Comparison of ENCODE assay signal across 10 cellular contexts in genomic region chrX:2351999-2352995, GRCh38.
A peak's percentile ranks its signal among the peaks of the same experiment; 100 is the strongest.
DNase-seq lines count a peak whose midpoint lies in the region; ATAC-seq and TF ChIP-seq lines count a peak whose summit lies in the region.
"Had no signal": no experiment of that assay in that cellular context is flagged by ENCODE, and none has a peak within 500 bp of the region (broad histone marks: within the 10 kb centered on the region; RNA-seq: fewer than 3 reads in every experiment).

No MANE protein-coding gene starts in this region.

- H3K9me3 ChIP-seq in heart right ventricle, result peaks cover 0 to 8% (median 0%) of the 10 kb centered on the region in 11 donors
- H3K9me3 ChIP-seq: tibial nerve had no signal

- peaks cover 0 to 12% (median 0%) of the 10 kb centered on the region in 9 donors for H3K36me3 ChIP-seq in heart right ventricle

- H3K27me3 ChIP-seq in heart right ventricle, result no peaks in the 10 kb centered on the region
- H3K27me3 ChIP-seq: tibial nerve had no signal

- no peak overlapping the region for H3K4me3 ChIP-seq in heart right ventricle
- H3K4me3 ChIP-seq: tibial nerve had no signal

- intact Hi-C loops in heart right ventricle (cut with DNase I), result no loop called here

- H3K4me1 ChIP-seq in heart right ventricle, result peaks cover 0 to 17% (median 0%) of the 10 kb centered on the region in 9 donors
- H3K4me1 ChIP-seq: tibial nerve had no signal

- H3K27ac ChIP-seq in heart right ventricle, result peak overlapping the region in 2 of 10 donors; percentile 8 to 10
- H3K27ac ChIP-seq: C4-2B, tibial nerve had no signal

- TF ChIP-seq CTCF in heart right ventricle (IDR thresholded peaks at IDR 0.05), result no peak

- DNase-seq in activated T-cell treated with anti-CD3 and anti-CD28 coated beads for 24 hours (ENCODE audit: low read depth) (peak; percentile 1), activated T-cell treated with anti-CD3 and anti-CD28 coated beads for 4 hours (no peak), heart right ventricle (no peak), smooth muscle cell of the brain vasculature (ENCODE audit: low read depth, low spot score) (peak; percentile 91), NCI-H526 (lab: John Stamatoyannopoulos, UW) (no peak), T-helper 1 cell (no peak), NCI-H2227 (lab: John Stamatoyannopoulos, UW; ENCODE audit: unreplicated experiment) (no peak)
- peak; percentile 19 to 20 for DNase-seq in activated T-cell treated with anti-CD3 and anti-CD28 coated beads, Interleukin-2, amount 50 U/mL, for 48 hours

- 68 to 74% methylated on average over 19 of the region's 19 CpGs for WGBS in heart right ventricle, 2 donors

- peak in 6 of 8 donors; percentile 53 to 79 (median 68) for ATAC-seq in heart right ventricle

Comparison
In these comparisons a context has a peak if more than half of its experiments do, and no peak if none do; other contexts are left out.
1. DNase-seq: peak in activated T-cell treated with anti-CD3 and anti-CD28 coated beads for 24 hours (single experiment), activated T-cell treated with anti-CD3 and anti-CD28 coated beads, Interleukin-2, amount 50 U/mL, for 48 hours (2 of 2) and smooth muscle cell of the brain vasculature (single experiment); none in activated T-cell treated with anti-CD3 and anti-CD28 coated beads for 4 hours (single experiment), heart right ventricle (0 of 2), NCI-H526 (0 of 2), T-helper 1 cell (0 of 5) and NCI-H2227 (single experiment).